1 cellular context compared by ENCODE assay signal in genomic region chr2:52431352-52431760, GRCh38.
TF ChIP-seq lines count a peak whose summit lies in the region.

No MANE protein-coding gene starts in this region.

TF ChIP-seq in HepG2, 621 proteins besides CTCF, POLR2A, EP300 and RAD21 (continued from another document):
- TF ChIP-seq PREB (CRISPR knock-in tag; IDR thresholded peaks at IDR 0.05), result no peak
- no peak for TF ChIP-seq SAFB2 (CRISPR knock-in tag; IDR thresholded peaks at IDR 0.05; ENCODE audit: borderline replicate concordance, low read depth)
- TF ChIP-seq TCF7L2 (IDR thresholded peaks at IDR 0.05; ENCODE audit: low read depth, low read length), result no peak
- TF ChIP-seq, protein P1, sequence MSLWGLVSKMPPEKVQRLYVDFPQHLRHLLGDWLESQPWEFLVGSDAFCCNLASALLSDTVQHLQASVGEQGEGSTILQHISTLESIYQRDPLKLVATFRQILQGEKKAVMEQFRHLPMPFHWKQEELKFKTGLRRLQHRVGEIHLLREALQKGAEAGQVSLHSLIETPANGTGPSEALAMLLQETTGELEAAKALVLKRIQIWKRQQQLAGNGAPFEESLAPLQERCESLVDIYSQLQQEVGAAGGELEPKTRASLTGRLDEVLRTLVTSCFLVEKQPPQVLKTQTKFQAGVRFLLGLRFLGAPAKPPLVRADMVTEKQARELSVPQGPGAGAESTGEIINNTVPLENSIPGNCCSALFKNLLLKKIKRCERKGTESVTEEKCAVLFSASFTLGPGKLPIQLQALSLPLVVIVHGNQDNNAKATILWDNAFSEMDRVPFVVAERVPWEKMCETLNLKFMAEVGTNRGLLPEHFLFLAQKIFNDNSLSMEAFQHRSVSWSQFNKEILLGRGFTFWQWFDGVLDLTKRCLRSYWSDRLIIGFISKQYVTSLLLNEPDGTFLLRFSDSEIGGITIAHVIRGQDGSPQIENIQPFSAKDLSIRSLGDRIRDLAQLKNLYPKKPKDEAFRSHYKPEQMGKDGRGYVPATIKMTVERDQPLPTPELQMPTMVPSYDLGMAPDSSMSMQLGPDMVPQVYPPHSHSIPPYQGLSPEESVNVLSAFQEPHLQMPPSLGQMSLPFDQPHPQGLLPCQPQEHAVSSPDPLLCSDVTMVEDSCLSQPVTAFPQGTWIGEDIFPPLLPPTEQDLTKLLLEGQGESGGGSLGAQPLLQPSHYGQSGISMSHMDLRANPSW (CRISPR knock-in tag; IDR thresholded peaks at IDR 0.05; ENCODE audit: borderline replicate concordance), result no peak
